7 cellular contexts compared by ENCODE assay signal in the genomic region with DNA sequence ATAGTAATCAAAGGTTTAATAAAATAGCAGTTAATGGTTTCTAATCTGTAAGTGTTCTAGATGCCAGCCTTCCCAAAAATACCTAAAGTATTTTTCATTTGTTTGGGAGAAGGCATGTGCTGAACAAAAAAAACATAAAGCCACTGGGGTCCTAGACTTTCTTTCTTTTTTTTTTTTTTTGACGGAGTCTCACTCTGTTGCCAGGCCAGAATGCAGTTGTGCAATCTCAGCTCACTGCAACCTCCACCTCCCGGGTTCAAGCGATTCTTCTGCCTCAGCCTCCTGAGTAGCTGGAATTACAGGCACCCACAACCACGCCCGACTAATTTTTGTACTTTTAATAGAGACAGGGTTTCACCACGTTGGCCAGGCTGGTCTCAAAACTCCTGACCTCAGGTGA.
A peak's percentile ranks its signal among the peaks of the same experiment; 100 is the strongest.
DNase-seq lines count a peak whose midpoint lies in the region; ATAC-seq and TF ChIP-seq lines count a peak whose summit lies in the region.
"Not testable (repeated sequence)": the region's sequence is repeated elsewhere in the genome, so short reads cannot be mapped to it uniquely, and the experiment has no call there.

No MANE protein-coding gene starts in this region.

- not testable (repeated sequence) for H3K27me3 Mint-ChIP-seq in chondrocyte (ENCODE audit: low read depth); glutamatergic neuron (ENCODE audit: unreplicated experiment); nephron (ENCODE audit: low read depth)

- not testable (repeated sequence) for H3K36me3 ChIP-seq in heart right ventricle

- DNase-seq in chondrocyte (ENCODE audit: low spot score); glutamatergic neuron; heart right ventricle: not testable (repeated sequence)
- DNase-seq in right cardiac atrium (peak in 1 of 3 donors; percentile 55), renal cortical epithelial cell (ENCODE audit: low read depth) (peak; percentile 50)

- H3K27ac ChIP-seq in heart right ventricle: peak overlapping the region in 9 of 10 donors; percentile 4 to 86 (median 68)
- H3K27ac ChIP-seq in right cardiac atrium (ENCODE audit: low read length): peak overlapping the region; percentile 85

- not testable (repeated sequence) for TF ChIP-seq RAD21 in Ishikawa (IDR thresholded peaks at IDR 0.05; ENCODE audit: low read depth)

- H3K27me3 ChIP-seq in heart right ventricle; right cardiac atrium (ENCODE audit: control insufficient read depth, insufficient read depth): not testable (repeated sequence)

- peaks cover 0 to 85% (median 42%) of the 10 kb centered on the region in 9 donors for H3K4me1 ChIP-seq in heart right ventricle
- peaks cover 18% of the 10 kb centered on the region for H3K4me1 ChIP-seq in right cardiac atrium (ENCODE audit: control insufficient read depth, insufficient read depth, low read length)

- not testable (repeated sequence) for TF ChIP-seq CTCF in chondrocyte (IDR thresholded peaks at IDR 0.05); glutamatergic neuron (IDR thresholded peaks at IDR 0.05; ENCODE audit: partially characterized antibody, unreplicated experiment); heart right ventricle (IDR thresholded peaks at IDR 0.05); nephron (IDR thresholded peaks at IDR 0.05; ENCODE audit: unreplicated experiment in 3 of 3)

- H3K4me1 Mint-ChIP-seq in chondrocyte (ENCODE audit: low read depth) (peaks cover 74% of the 10 kb centered on the region), glutamatergic neuron (ENCODE audit: low read depth, unreplicated experiment) (peaks cover 42% of the 10 kb centered on the region), nephron (peaks cover 36% of the 10 kb centered on the region)

- H3K9me3 ChIP-seq in heart right ventricle; right cardiac atrium (ENCODE audit: control insufficient read depth, low read length): not testable (repeated sequence)

- intact Hi-C loops in heart right ventricle (cut with DNase I): loop anchor here in 1 of 10 donors (10.0 kb wide), 1 partner anchor 142 kb away; no protein-coding TSS in a partner anchor
- intact Hi-C loops in right cardiac atrium (cut with DNase I): not testable (repeated sequence)

- peak overlapping the region; percentile 87 for H3K27ac Mint-ChIP-seq in chondrocyte (ENCODE audit: unreplicated experiment)
- peak overlapping the region; percentile 69 for H3K27ac Mint-ChIP-seq in glutamatergic neuron (ENCODE audit: unreplicated experiment)
- H3K27ac Mint-ChIP-seq in nephron: peak overlapping the region in 2 of 3 experiments; percentile 65 to 83

- not testable (repeated sequence) for H3K4me3 Mint-ChIP-seq in chondrocyte (ENCODE audit: unreplicated experiment); glutamatergic neuron (ENCODE audit: unreplicated experiment); nephron

- WGBS in heart right ventricle, 2 donors: 46 to 50% methylated on average over 5 to 6 of the region's 6 CpGs
- WGBS in right cardiac atrium: 40% methylated on average over 6 of the region's 6 CpGs

- not testable (repeated sequence) for H3K36me3 Mint-ChIP-seq in chondrocyte (ENCODE audit: low read depth); glutamatergic neuron (ENCODE audit: unreplicated experiment); nephron (ENCODE audit: low read depth)

- not testable (repeated sequence) for H3K9me3 Mint-ChIP-seq in chondrocyte (ENCODE audit: low read depth); glutamatergic neuron (ENCODE audit: unreplicated experiment); nephron

- ATAC-seq in heart right ventricle, right cardiac atrium: not testable (repeated sequence)

- H3K4me3 ChIP-seq in heart right ventricle (peak overlapping the region in 5 of 10 donors; percentile 2 to 24 (median 8)), right cardiac atrium (ENCODE audit: low read length) (peak overlapping the region; percentile 12)

- TF ChIP-seq EP300 in Ishikawa (IDR thresholded peaks at IDR 0.05; ENCODE audit: borderline replicate concordance): not testable (repeated sequence)

TF ChIP-seq in Ishikawa, 13 proteins besides CTCF, POLR2A, EP300 and RAD21:
- peak; percentile 76 for TF ChIP-seq CEBPB (IDR thresholded peaks at IDR 0.05)
